ENCODE assay signal across 37 cellular contexts in genomic region chr2:234869164-234869563, GRCh38.
"Had no signal": no experiment of that assay in that cellular context is flagged by ENCODE, and none has a peak within 500 bp of the region (broad histone marks: within the 10 kb centered on the region; RNA-seq: fewer than 3 reads in every experiment).

No MANE protein-coding gene starts in this region.

- H3K9me3 ChIP-seq: adrenal gland, ascending aorta, breast epithelium had no signal

- H3K4me1 ChIP-seq: adrenal gland, ascending aorta, breast epithelium had no signal

- H3K27ac Mint-ChIP-seq: activated naive CD4-positive, alpha-beta T cell treated with anti-CD3 and anti-CD28 coated beads for 36 hours; activated naive CD4-positive, alpha-beta T cell treated with anti-CD3 and anti-CD28 coated beads, Interleukin-2, amount 10 ng/mL, durations not matched to agents 7 days and 5 days; activated naive CD4-positive, alpha-beta T cell treated with anti-CD3 and anti-CD28 coated beads, Interleukin-2, amount 50 U/mL, for 24 hours; activated naive CD8-positive, alpha-beta T cell; activated naive CD8-positive, alpha-beta T cell treated with anti-CD3 and anti-CD28 coated beads for 36 hours; activated naive CD8-positive, alpha-beta T cell treated with anti-CD3 and anti-CD28 coated beads, Interleukin-2, amount 10 ng/mL, durations not matched to agents 7 days and 5 days; activated naive CD8-positive, alpha-beta T cell treated with anti-CD3 and anti-CD28 coated beads, Interleukin-2, amount 50 U/mL, for 24 hours; activated T-cell treated with anti-CD3 and anti-CD28 coated beads, Interleukin-2, amount 50 U/mL, for 24 hours; activated T-cell treated with anti-CD3 and anti-CD28 coated beads, Interleukin-2, amount 50 U/mL, for 72 hours; activated T-helper 1 cell treated with anti-CD3 and anti-CD28 coated beads, Interleukin-12 subunit alpha, Interleukin-12 subunit beta, Interleukin-2, Interleukin-4 antibody, amounts not matched to agents 30 ng/mL and 10 ng/mL and 1 ng/mL, durations not matched to agents 14 hours and 24 hours and 36 hours; activated T-helper 17 cell treated with anti-CD3 and anti-CD28 coated beads, Interleukin-2, amount 50 U/mL, for 72 hours; activated T-helper 2 cell treated with anti-CD3 and anti-CD28 coated beads, Interferon-gamma antibody, Interleukin-2, Interleukin-4, amounts not matched to agents 10 μg/mL and 5 μg/mL and 100 μg/mL, durations not matched to agents 14 hours and 24 hours and 36 hours; brain had no signal

- H3K36me3 ChIP-seq: adrenal gland, ascending aorta, brain microvascular endothelial cell, breast epithelium, cardiac muscle cell had no signal

- DNase-seq: activated effector memory CD4-positive, alpha-beta T cell treated with anti-CD3 and anti-CD28 coated beads, Interleukin-2, amount 50 U/mL, for 16 hours; activated effector memory CD4-positive, alpha-beta T cell treated with Interleukin-2 at 50 U/mL for 16 hours; activated gamma-delta T cell; activated gamma-delta T cell treated with Interleukin-2 at 50 U/mL for 16 hours; activated naive CD4-positive, alpha-beta T cell; activated naive CD4-positive, alpha-beta T cell treated with anti-CD3 and anti-CD28 coated beads for 36 hours; activated naive CD4-positive, alpha-beta T cell treated with anti-CD3 and anti-CD28 coated beads, Interleukin-2, amount 10 ng/mL, durations not matched to agents 7 days and 5 days; activated naive CD4-positive, alpha-beta T cell treated with anti-CD3 and anti-CD28 coated beads, Interleukin-2, amount 50 U/mL, for 16 hours; activated naive CD4-positive, alpha-beta T cell treated with Interleukin-2 at 50 U/mL for 16 hours; activated naive CD8-positive, alpha-beta T cell treated with anti-CD3 and anti-CD28 coated beads for 36 hours; activated naive CD8-positive, alpha-beta T cell treated with anti-CD3 and anti-CD28 coated beads, Interleukin-2, amount 10 ng/mL, durations not matched to agents 7 days and 5 days; activated naive CD8-positive, alpha-beta T cell treated with anti-CD3 and anti-CD28 coated beads, Interleukin-2, amount 50 U/mL, for 24 hours; activated T-cell treated with anti-CD3 and anti-CD28 coated beads, Interleukin-2, amount 50 U/mL, for 1 hour; activated T-cell treated with anti-CD3 and anti-CD28 coated beads, Interleukin-2, amount 50 U/mL, for 24 hours; activated T-cell treated with anti-CD3 and anti-CD28 coated beads, Interleukin-2, amount 50 U/mL, for 4 hours; activated T-cell treated with anti-CD3 and anti-CD28 coated beads, Interleukin-2, amount 50 U/mL, for 48 hours; activated T-cell treated with anti-CD3 and anti-CD28 coated beads, Interleukin-2, amount 50 U/mL, for 72 hours; adrenal gland; amniotic stem cell; amygdala; anterior cingulate cortex; aorta; brain microvascular endothelial cell; caudate nucleus; central memory CD4-positive, alpha-beta T cell; cerebellar nuclear complex had no signal

- FAIRE-seq: astrocyte, bronchial epithelial cell had no signal

- ATAC-seq: activated naive CD8-positive, alpha-beta T cell treated with anti-CD3 and anti-CD28 coated beads, Interleukin-2, amount 50 U/mL, for 24 hours; activated T-cell treated with anti-CD3 and anti-CD28 coated beads, Interleukin-2, amount 50 U/mL, for 4 hours; activated T-cell treated with anti-CD3 and anti-CD28 coated beads, Interleukin-2, amount 50 U/mL, for 72 hours; activated T-helper 17 cell treated with anti-CD3 and anti-CD28 coated beads, Interleukin-2, amount 50 U/mL, for 72 hours had no signal

- H3K9me3 Mint-ChIP-seq: activated naive CD4-positive, alpha-beta T cell treated with anti-CD3 and anti-CD28 coated beads for 36 hours; activated naive CD8-positive, alpha-beta T cell treated with anti-CD3 and anti-CD28 coated beads, Interleukin-2, amount 50 U/mL, for 24 hours; activated T-cell treated with anti-CD3 and anti-CD28 coated beads, Interleukin-2, amount 50 U/mL, for 4 hours; activated T-helper 17 cell treated with anti-CD3 and anti-CD28 coated beads, Interleukin-2, amount 50 U/mL, for 72 hours had no signal

- H3K4me3 ChIP-seq: adrenal gland, ascending aorta, breast epithelium, cardiac muscle cell had no signal

- H3K36me3 Mint-ChIP-seq: activated naive CD4-positive, alpha-beta T cell treated with anti-CD3 and anti-CD28 coated beads, Interleukin-2, amount 10 ng/mL, durations not matched to agents 7 days and 5 days; activated naive CD4-positive, alpha-beta T cell treated with anti-CD3 and anti-CD28 coated beads, Interleukin-2, amount 50 U/mL, for 24 hours; activated naive CD8-positive, alpha-beta T cell; activated naive CD8-positive, alpha-beta T cell treated with anti-CD3 and anti-CD28 coated beads for 36 hours; activated naive CD8-positive, alpha-beta T cell treated with anti-CD3 and anti-CD28 coated beads, Interleukin-2, amount 10 ng/mL, durations not matched to agents 7 days and 5 days had no signal

- H3K27ac ChIP-seq: adrenal gland, ascending aorta, brain microvascular endothelial cell, breast epithelium, cardiac muscle cell had no signal

- H3K27me3 ChIP-seq: adrenal gland, ascending aorta, brain microvascular endothelial cell, breast epithelium, cardiac muscle cell had no signal
